ENCODE assay signal across 15 cellular contexts in the genomic region with DNA sequence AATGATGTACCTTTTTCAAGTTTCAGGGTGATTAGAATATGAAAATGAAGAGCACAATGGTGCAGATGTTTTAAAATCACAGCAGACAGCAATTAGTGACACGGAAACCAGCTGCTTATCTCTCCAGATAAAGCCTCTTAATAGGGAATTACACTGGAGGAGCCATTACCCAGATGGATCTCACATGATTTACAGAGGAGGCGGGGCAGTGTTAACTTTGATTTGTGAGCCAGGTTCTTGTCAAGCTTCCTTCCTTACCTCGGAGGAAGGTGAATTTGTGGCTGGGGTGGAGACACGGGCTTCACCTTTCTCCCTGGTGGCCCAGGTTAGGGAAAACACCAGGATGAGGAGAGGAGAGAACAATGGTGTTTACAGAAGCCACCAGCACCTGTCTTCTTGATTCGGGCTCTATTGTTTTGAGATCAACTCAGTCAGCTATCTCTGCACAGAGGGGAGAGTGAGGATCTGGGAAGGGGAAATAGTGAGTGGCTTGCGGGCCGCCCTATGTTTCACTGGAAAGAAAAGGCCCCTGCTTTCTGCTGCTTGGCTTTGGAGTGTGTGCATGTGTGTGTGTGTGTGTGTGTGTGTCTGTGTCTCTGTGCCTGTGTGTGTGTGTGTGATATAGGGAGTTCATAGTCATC.
DNase-seq lines count a peak whose midpoint lies in the region; FAIRE-seq and TF ChIP-seq lines count a peak whose summit lies in the region.
"Had no signal": no experiment of that assay in that cellular context is flagged by ENCODE, and none has a peak within 500 bp of the region (broad histone marks: within the 10 kb centered on the region; RNA-seq: fewer than 3 reads in every experiment).

No MANE protein-coding gene starts in this region.

- H3K4me3 Mint-ChIP-seq in activated T-cell treated with anti-CD3 and anti-CD28 coated beads, Interleukin-2, amount 50 U/mL, for 24 hours: no peak overlapping the region
- H3K4me3 Mint-ChIP-seq: activated CD4-positive, alpha-beta memory T cell treated with anti-CD3 and anti-CD28 coated beads for 36 hours had no signal

- H3K4me3 ChIP-seq in endothelial cell of umbilical vein (replicated peaks in 1 of 3; ENCODE audit: insufficient read depth in 1 of 3, low read depth in 1 of 3, low read length in 3 of 3): no peak overlapping the region
- no peak overlapping the region for H3K4me3 ChIP-seq in small intestine (ENCODE audit: low read depth in 1 of 2, low read length in 2 of 2)
- H3K4me3 ChIP-seq: right lobe of liver, SJSA1, upper lobe of right lung had no signal

- TF ChIP-seq POLR2A in endothelial cell of umbilical vein (IDR thresholded peaks at IDR 0.05; ENCODE audit: low read depth, low read length): no peak

- H3K9me1 ChIP-seq in endothelial cell of umbilical vein (replicated peaks; ENCODE audit: control insufficient read depth, extremely low read depth, insufficient read depth, low read length): no peaks in the 10 kb centered on the region

- POLR2A ChIA-PET in endothelial cell of umbilical vein (lab: Charles Lee): no interaction called here

- H3K27me3 ChIP-seq in endothelial cell of umbilical vein (ENCODE audit: control insufficient read depth in 2 of 2, insufficient read depth in 2 of 2, low read length in 2 of 2) (no peaks in the 10 kb centered on the region), small intestine (ENCODE audit: control insufficient read depth in 2 of 2, insufficient read depth in 2 of 2, low read length in 2 of 2) (no peaks in the 10 kb centered on the region)
- H3K27me3 ChIP-seq: right lobe of liver, SJSA1, upper lobe of right lung had no signal

- peak; percentile 90 for DNase-seq in NCI-H128 (lab: John Stamatoyannopoulos, UW; ENCODE audit: unreplicated experiment)
- DNase-seq in NCI-H510A treated with DMSO at 0.1 percent for 48 hours (lab: John Stamatoyannopoulos, UW): peak; percentile 66
- DNase-seq in endothelial cell of umbilical vein (ENCODE audit: low read depth, low spot score): peak; percentile 27
- DNase-seq in small intestine: peak; percentile 90
- no peak for DNase-seq in superior temporal gyrus (ENCODE audit: extremely low spot score)
- DNase-seq in activated T-cell treated with anti-CD3 and anti-CD28 coated beads, Interleukin-2, amount 50 U/mL, for 24 hours: no peak
- DNase-seq in amygdala (lab: John Stamatoyannopoulos, UW): no peak
- DNase-seq: activated CD4-positive, alpha-beta memory T cell treated with anti-CD3 and anti-CD28 coated beads for 36 hours; activated naive CD4-positive, alpha-beta T cell treated with anti-CD3 and anti-CD28 coated beads, Interleukin-2, amount 50 U/mL, for 16 hours; Caco-2; cortex of kidney; midbrain; right lobe of liver; upper lobe of right lung had no signal

- no peaks in the 10 kb centered on the region for H3K79me2 ChIP-seq in endothelial cell of umbilical vein (ENCODE audit: control insufficient read depth, insufficient read depth, low read length)

- no peaks in the 10 kb centered on the region for H3K4me1 Mint-ChIP-seq in activated T-cell treated with anti-CD3 and anti-CD28 coated beads, Interleukin-2, amount 50 U/mL, for 24 hours (ENCODE audit: low read depth)

- WGBS in small intestine, 3 donors: 17 to 47% (median 41%) methylated on average over 7 of the region's 7 CpGs

- no peak overlapping the region for H3K27ac Mint-ChIP-seq in activated T-cell treated with anti-CD3 and anti-CD28 coated beads, Interleukin-2, amount 50 U/mL, for 24 hours
- H3K27ac Mint-ChIP-seq: activated CD4-positive, alpha-beta memory T cell treated with anti-CD3 and anti-CD28 coated beads for 36 hours had no signal

- H3K9ac ChIP-seq in endothelial cell of umbilical vein (replicated peaks; ENCODE audit: extremely low read depth, insufficient read depth, low read length): no peak overlapping the region

- H2AFZ ChIP-seq in endothelial cell of umbilical vein (ENCODE audit: low read depth, low read length): no peak overlapping the region

- FAIRE-seq in endothelial cell of umbilical vein (lab: Jason Lieb, UNC): no peak
- FAIRE-seq in small intestine (lab: Jason Lieb, UNC): no peak

- H3K4me2 ChIP-seq in endothelial cell of umbilical vein (ENCODE audit: insufficient read depth, low read length): no peak overlapping the region

- intact Hi-C loops in endothelial cell of umbilical vein (cut with micrococcal nuclease): no loop called here

- no peaks in the 10 kb centered on the region for H4K20me1 ChIP-seq in endothelial cell of umbilical vein (replicated peaks; ENCODE audit: control insufficient read depth, extremely low read depth, insufficient read depth, low read length)

- H3K9me3 ChIP-seq in endothelial cell of umbilical vein (replicated peaks; ENCODE audit: control insufficient read depth, insufficient read depth, low read length) (no peaks in the 10 kb centered on the region), small intestine (ENCODE audit: control insufficient read depth, low read depth) (no peaks in the 10 kb centered on the region)
- H3K9me3 ChIP-seq: Caco-2, right lobe of liver, SJSA1, upper lobe of right lung had no signal

- no TSS peak for BruUV-seq in endothelial cell of umbilical vein (replicated peaks; lab: Mats Ljungman, UMichigan)

- H3K36me3 ChIP-seq in endothelial cell of umbilical vein (ENCODE audit: control insufficient read depth in 2 of 2, extremely low read depth in 1 of 2, insufficient read depth in 2 of 2, low read length in 2 of 2) (no peaks in the 10 kb centered on the region), small intestine (ENCODE audit: control insufficient read depth in 2 of 2, insufficient read depth in 2 of 2, low read length in 2 of 2) (no peaks in the 10 kb centered on the region)
- H3K36me3 ChIP-seq: right lobe of liver, SJSA1, upper lobe of right lung had no signal

- H3K27ac ChIP-seq in endothelial cell of umbilical vein (ENCODE audit: insufficient read depth, low read depth, low read length) (no peak overlapping the region), small intestine (ENCODE audit: low read depth in 1 of 2, low read length in 1 of 2) (peak overlapping the region; percentile 21 to 61)
- H3K27ac ChIP-seq: right lobe of liver, SJSA1, upper lobe of right lung had no signal

- dilution Hi-C loops in endothelial cell of umbilical vein (cut with MboI; ENCODE audit: extremely low pct_ligation_motif_present, low sequenced_read_pairs): no loop called here

- no peaks in the 10 kb centered on the region for H3K9me3 Mint-ChIP-seq in activated T-cell treated with anti-CD3 and anti-CD28 coated beads, Interleukin-2, amount 50 U/mL, for 24 hours

- peaks cover 17% of the 10 kb centered on the region for H3K27me3 Mint-ChIP-seq in activated T-cell treated with anti-CD3 and anti-CD28 coated beads, Interleukin-2, amount 50 U/mL, for 24 hours

- TF ChIP-seq CTCF in endothelial cell of umbilical vein (IDR thresholded peaks at IDR 0.05; ENCODE audit: extremely low read depth in 1 of 2, insufficient read depth in 1 of 2, low read depth in 1 of 2, low read length in 2 of 2): no peak

- no peaks in the 10 kb centered on the region for H3K4me1 ChIP-seq in endothelial cell of umbilical vein (ENCODE audit: control insufficient read depth, extremely low read depth, insufficient read depth, low read length)
- H3K4me1 ChIP-seq in small intestine (ENCODE audit: control insufficient read depth in 2 of 2, insufficient read depth in 1 of 2, low read depth in 1 of 2, low read length in 1 of 2): peaks cover 2 to 5% of the 10 kb centered on the region in 2 donors
- H3K4me1 ChIP-seq: Caco-2 had no signal

- H3K36me3 Mint-ChIP-seq in activated T-cell treated with anti-CD3 and anti-CD28 coated beads, Interleukin-2, amount 50 U/mL, for 24 hours (ENCODE audit: low read depth): no peaks in the 10 kb centered on the region
- H3K36me3 Mint-ChIP-seq: activated CD4-positive, alpha-beta memory T cell treated with anti-CD3 and anti-CD28 coated beads for 36 hours had no signal

- CTCF ChIA-PET in endothelial cell of umbilical vein (lab: Charles Lee): no interaction called here

TF ChIP-seq in endothelial cell of umbilical vein, 7 proteins besides CTCF, POLR2A, EP300 and RAD21:
- TF ChIP-seq MYC (IDR thresholded peaks at IDR 0.05; ENCODE audit: low read depth, low read length) (no peak), GATA2 (IDR thresholded peaks at IDR 0.05; ENCODE audit: insufficient read depth, insufficient read length, low read depth, low read length) (no peak), POLR2AphosphoS5 (IDR thresholded peaks at IDR 0.05; ENCODE audit: insufficient read depth, low read depth, low read length) (no peak), JUN (IDR thresholded peaks at IDR 0.05; ENCODE audit: borderline replicate concordance, insufficient read depth, insufficient read length, low read depth) (no peak), FOS (IDR thresholded peaks at IDR 0.05; ENCODE audit: borderline replicate concordance, insufficient read depth, low read length) (no peak), EZH2 (IDR thresholded peaks at IDR 0.05; ENCODE audit: borderline replicate concordance, low read depth, low read length, severe bottlenecking) (no peak)
- TF ChIP-seq, protein P1, sequence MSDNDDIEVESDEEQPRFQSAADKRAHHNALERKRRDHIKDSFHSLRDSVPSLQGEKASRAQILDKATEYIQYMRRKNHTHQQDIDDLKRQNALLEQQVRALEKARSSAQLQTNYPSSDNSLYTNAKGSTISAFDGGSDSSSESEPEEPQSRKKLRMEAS (IDR thresholded peaks at IDR 0.05; ENCODE audit: insufficient read depth, insufficient read length): no peak

Comparison
In these comparisons a context has a peak if more than half of its experiments do, and no peak if none do; other contexts are left out.
1. DNase-seq: peak in NCI-H128 (single experiment), NCI-H510A treated with DMSO at 0.1 percent for 48 hours (single experiment), endothelial cell of umbilical vein (single experiment) and small intestine (single experiment); none in superior temporal gyrus (single experiment), activated T-cell treated with anti-CD3 and anti-CD28 coated beads, Interleukin-2, amount 50 U/mL, for 24 hours (single experiment) and amygdala (0 of 56).